9 cellular contexts compared by ENCODE assay signal in genomic region chr5:15383469-15383868, GRCh38.
DNase-seq lines count a peak whose midpoint lies in the region; ATAC-seq, FAIRE-seq and TF ChIP-seq lines count a peak whose summit lies in the region.
"Had no signal": no experiment of that assay in that cellular context is flagged by ENCODE, and none has a peak within 500 bp of the region (broad histone marks: within the 10 kb centered on the region; RNA-seq: fewer than 3 reads in every experiment).

No MANE protein-coding gene starts in this region.

- no peak overlapping the region for H3K27ac Mint-ChIP-seq in activated CD8-positive, alpha-beta T cell treated with anti-CD3 and anti-CD28 coated beads for 36 hours
- H3K27ac Mint-ChIP-seq: activated T-helper 1 cell treated with anti-CD3 and anti-CD28 coated beads, Interleukin-12 subunit alpha, Interleukin-12 subunit beta, Interleukin-2, Interleukin-4 antibody, amounts not matched to agents 30 ng/mL and 10 ng/mL and 1 ng/mL, durations not matched to agents 14 hours and 24 hours and 36 hours had no signal

- no peaks in the 10 kb centered on the region for H3K4me1 Mint-ChIP-seq in activated CD8-positive, alpha-beta T cell treated with anti-CD3 and anti-CD28 coated beads for 36 hours (ENCODE audit: low read depth)

- H3K9me3 ChIP-seq in GM12878 (replicated peaks; ENCODE audit: control insufficient read depth, insufficient read depth, low read length) (no peaks in the 10 kb centered on the region), mesenchymal stem cell (ENCODE audit: control insufficient read depth, low read length) (no peaks in the 10 kb centered on the region), kidney (ENCODE audit: control insufficient read depth in 1 of 2, low read length in 2 of 2) (no peaks in the 10 kb centered on the region)

- in situ Hi-C loops in GM12878 (cut with MboI), result no loop called here

- H3K9ac ChIP-seq in GM12878 (ENCODE audit: control insufficient read depth, insufficient read depth, low read length) (no peak overlapping the region), mesenchymal stem cell (ENCODE audit: low read length) (no peak overlapping the region), kidney (ENCODE audit: low read length in 2 of 2) (no peak overlapping the region)

- RAD21 ChIA-PET in GM12878 (lab: Charles Lee; ENCODE audit: unreplicated experiment), result no interaction called here

- SMC1A ChIA-PET in GM12878 (lab: Charles Lee; ENCODE audit: uncharacterized antibody, unreplicated experiment), result no interaction called here

- no peaks in the 10 kb centered on the region for H3K27me3 ChIP-seq in GM12878 (replicated peaks in 1 of 2; ENCODE audit: control insufficient read depth in 2 of 2, insufficient read depth in 2 of 2, low read length in 1 of 2)
- peaks cover 0 to 3% of the 10 kb centered on the region in 2 experiments for H3K27me3 ChIP-seq in mesenchymal stem cell (ENCODE audit: control insufficient read depth in 1 of 2, insufficient read depth in 1 of 2, low read length in 2 of 2)

- no peak overlapping the region for H4K91ac ChIP-seq in mesenchymal stem cell (ENCODE audit: low read length)

- H2AK5ac ChIP-seq in mesenchymal stem cell (ENCODE audit: low read length, severe bottlenecking), result no peak overlapping the region

- TF ChIP-seq RAD21 in GM12878 (IDR thresholded peaks at IDR 0.05; ENCODE audit: insufficient read depth, low read depth, low read length), result peak; percentile 88

- no peaks in the 10 kb centered on the region for H3K36me3 Mint-ChIP-seq in activated CD8-positive, alpha-beta T cell treated with anti-CD3 and anti-CD28 coated beads for 36 hours (ENCODE audit: low read depth)

- H3K9me3 Mint-ChIP-seq in activated CD8-positive, alpha-beta T cell treated with anti-CD3 and anti-CD28 coated beads for 36 hours, result no peaks in the 10 kb centered on the region

- ATAC-seq in GM12878, result no peak
- ATAC-seq in activated CD8-positive, alpha-beta T cell treated with anti-CD3 and anti-CD28 coated beads for 36 hours, result no peak

- H3K79me1 ChIP-seq in mesenchymal stem cell (replicated peaks; ENCODE audit: low read length, poor library complexity, severe bottlenecking), result no peaks in the 10 kb centered on the region

- no peak overlapping the region for H2BK5ac ChIP-seq in mesenchymal stem cell (ENCODE audit: low read depth, low read length, poor library complexity, severe bottlenecking)

- H3K36me3 ChIP-seq in GM12878 (ENCODE audit: control insufficient read depth in 2 of 2, insufficient read depth in 2 of 2, low read length in 1 of 2), result no peaks in the 10 kb centered on the region
- no peaks in the 10 kb centered on the region for H3K36me3 ChIP-seq in mesenchymal stem cell (ENCODE audit: control insufficient read depth in 1 of 2, insufficient read depth in 2 of 2, low read depth in 1 of 2, low read length in 2 of 2)
- no peaks in the 10 kb centered on the region for H3K36me3 ChIP-seq in kidney (ENCODE audit: control insufficient read depth in 1 of 2, insufficient read depth in 2 of 2, low read length in 2 of 2)

- 6% methylated on average over 1 of the region's 1 CpG for WGBS in GM12878 (ENCODE audit: insufficient coverage, insufficient replicate concordance, low lambda C conversion rate, missing lambda C conversion rate)
- WGBS in mesenchymal stem cell, result 18% methylated on average over 1 of the region's 1 CpG

- H4K20me1 ChIP-seq in GM12878 (ENCODE audit: control insufficient read depth, insufficient read depth), result no peaks in the 10 kb centered on the region

- no peak overlapping the region for H3K18ac ChIP-seq in mesenchymal stem cell (ENCODE audit: low read depth in 1 of 2, low read length in 2 of 2)

- H2AFZ ChIP-seq in GM12878 (ENCODE audit: control insufficient read depth, low read depth, low read length) (no peak overlapping the region), mesenchymal stem cell (ENCODE audit: low read depth, low read length) (no peak overlapping the region)

- POLR2A ChIA-PET in GM12878 (lab: Charles Lee), result no interaction called here
- POLR2A ChIA-PET in activated CD8-positive, alpha-beta T cell treated with anti-CD3 and anti-CD28 coated beads for 36 hours (lab: Charles Lee), result no interaction called here

- CTCF ChIA-PET in GM12878 (lab: Yijun Ruan, JAX), result interaction anchor here (0.9 to 1.0 kb wide), 2 partner anchors 21 to 407 kb away, joined by 3 to 4 read pairs; no protein-coding TSS in a partner anchor
- CTCF ChIA-PET in activated CD8-positive, alpha-beta T cell treated with anti-CD3 and anti-CD28 coated beads for 36 hours (lab: Charles Lee), result no interaction called here

- intact Hi-C loops in GM12878 (cut with micrococcal nuclease; ENCODE audit: unreplicated experiment), result no loop called here
- intact Hi-C loops in kidney (cut with DNase I), result no loop called here
- intact Hi-C loops in activated CD8-positive, alpha-beta T cell treated with anti-CD3 and anti-CD28 coated beads for 36 hours (cut with micrococcal nuclease), result no loop called here

- H3K4me3 ChIP-seq in GM12878 (no peak overlapping the region), mesenchymal stem cell (ENCODE audit: insufficient read depth in 1 of 2, low read depth in 1 of 2, low read length in 2 of 2) (no peak overlapping the region), kidney (ENCODE audit: low read length in 2 of 2) (no peak overlapping the region)

- peak in 1 of 3 experiments; percentile 22; a peak in 1 of 6 replicates for TF ChIP-seq CTCF in GM12878 (IDR thresholded peaks at IDR 0.05 in 2 of 3, conservative IDR thresholded peaks at IDR 0.05 in 1 of 3; ENCODE audit: control insufficient read depth in 2 of 3, extremely low read depth in 1 of 3, insufficient read depth in 1 of 3, low read depth in 3 of 3, low read length in 3 of 3)
- TF ChIP-seq CTCF in kidney (IDR thresholded peaks at IDR 0.05; ENCODE audit: borderline replicate concordance, extremely low read depth, insufficient read depth), result no peak
- no peak for TF ChIP-seq CTCF in activated CD8-positive, alpha-beta T cell treated with anti-CD3 and anti-CD28 coated beads for 36 hours (IDR thresholded peaks at IDR 0.05)

- H2BK120ac ChIP-seq in mesenchymal stem cell (ENCODE audit: low read depth, low read length), result no peak overlapping the region

- H3K27ac ChIP-seq in GM12878 (ENCODE audit: control insufficient read depth, insufficient read depth) (no peak overlapping the region), mesenchymal stem cell (ENCODE audit: low read length, poor library complexity, severe bottlenecking) (no peak overlapping the region), kidney (ENCODE audit: low read depth in 2 of 2, low read length in 2 of 2) (no peak overlapping the region)

- no peaks in the 10 kb centered on the region for H3K79me2 ChIP-seq in GM12878 (ENCODE audit: control insufficient read depth, insufficient read depth, low read length)

- TF ChIP-seq EP300 in GM12878 (IDR thresholded peaks at IDR 0.05; ENCODE audit: borderline replicate concordance in 1 of 2, control insufficient read depth in 1 of 2, low read depth in 2 of 2, low read length in 2 of 2), result no peak

- FAIRE-seq in GM12878 (lab: Jason Lieb, UNC), result no peak
- FAIRE-seq in kidney (lab: Jason Lieb, UNC), result no peak

- H2BK15ac ChIP-seq in mesenchymal stem cell (ENCODE audit: low read depth, poor library complexity, severe bottlenecking), result no peak overlapping the region

- peak; percentile 51 for DNase-seq in DMS153 (lab: John Stamatoyannopoulos, UW)
- DNase-seq in NCI-H2081 treated with DMSO at 0.1 percent for 48 hours (lab: John Stamatoyannopoulos, UW), result peak; percentile 27
- DNase-seq in GM12878 (ENCODE audit: low read depth, low spot score), result no peak
- peak; percentile 8 for DNase-seq in mesenchymal stem cell
- DNase-seq in kidney, result no peak
- no peak for DNase-seq in stimulated activated naive CD4-positive, alpha-beta T cell (lab: John Stamatoyannopoulos, UW)
- no peak for DNase-seq in activated effector memory CD4-positive, alpha-beta T cell treated with Interleukin-2 at 50 U/mL for 16 hours
- no peak for DNase-seq in activated CD8-positive, alpha-beta T cell treated with anti-CD3 and anti-CD28 coated beads for 36 hours

- no peak overlapping the region for H4K8ac ChIP-seq in mesenchymal stem cell (ENCODE audit: low read length)

- no peak overlapping the region for H3K14ac ChIP-seq in mesenchymal stem cell (ENCODE audit: low read length in 2 of 2)

- no peak overlapping the region for H3K4me2 ChIP-seq in GM12878 (ENCODE audit: control insufficient read depth, insufficient read depth)
- no peak overlapping the region for H3K4me2 ChIP-seq in mesenchymal stem cell (ENCODE audit: low read length, poor library complexity, severe bottlenecking)

- no peak overlapping the region for H2BK12ac ChIP-seq in mesenchymal stem cell (ENCODE audit: low read length in 2 of 2)

- H3K4ac ChIP-seq in mesenchymal stem cell (ENCODE audit: low read depth in 1 of 2, low read length in 2 of 2), result no peak overlapping the region

- H3K23ac ChIP-seq in mesenchymal stem cell (ENCODE audit: low read length in 2 of 2), result no peak overlapping the region

- H3K27me3 Mint-ChIP-seq in activated CD8-positive, alpha-beta T cell treated with anti-CD3 and anti-CD28 coated beads for 36 hours, result no peaks in the 10 kb centered on the region

- no TSS peak for BruUV-seq in GM12878 (replicated peaks; lab: Mats Ljungman, UMichigan)

- no peak for TF ChIP-seq POLR2A in GM12878 (IDR thresholded peaks at IDR 0.05; ENCODE audit: low read depth, low read length)

- no peak overlapping the region for H3K4me3 Mint-ChIP-seq in activated CD8-positive, alpha-beta T cell treated with anti-CD3 and anti-CD28 coated beads for 36 hours
- H3K4me3 Mint-ChIP-seq: activated T-helper 1 cell treated with anti-CD3 and anti-CD28 coated beads, Interleukin-12 subunit alpha, Interleukin-12 subunit beta, Interleukin-2, Interleukin-4 antibody, amounts not matched to agents 30 ng/mL and 10 ng/mL and 1 ng/mL, durations not matched to agents 14 hours and 24 hours and 36 hours had no signal

- H3K4me1 ChIP-seq in GM12878 (ENCODE audit: control insufficient read depth, insufficient read depth, low read length), result no peaks in the 10 kb centered on the region
- H3K4me1 ChIP-seq in mesenchymal stem cell (ENCODE audit: control insufficient read depth, insufficient read depth, low read depth, low read length), result no peaks in the 10 kb centered on the region
- H3K4me1 ChIP-seq in kidney (ENCODE audit: control insufficient read depth in 1 of 2, insufficient read depth in 1 of 2, low read depth in 1 of 2, low read length in 2 of 2), result no peaks in the 10 kb centered on the region

TF ChIP-seq in GM12878, 131 proteins besides CTCF, POLR2A, EP300 and RAD21:
- TF ChIP-seq NRF1 (conservative IDR thresholded peaks at IDR 0.05; ENCODE audit: low read depth, low read length) (no peak), SMC3 (IDR thresholded peaks at IDR 0.05; ENCODE audit: borderline replicate concordance, low read length) (peak; percentile 9; the same call in 1 of the 2 replicates)
TF ChIP-seq in GM12878: peak in this region for 1.

Comparison
In these comparisons a context has a peak if more than half of its experiments do, and no peak if none do; other contexts are left out.
1. DNase-seq: peak in DMS153 (single experiment), NCI-H2081 treated with DMSO at 0.1 percent for 48 hours (single experiment) and mesenchymal stem cell (single experiment); none in GM12878 (single experiment), kidney (single experiment), stimulated activated naive CD4-positive, alpha-beta T cell (0 of 6), activated effector memory CD4-positive, alpha-beta T cell treated with Interleukin-2 at 50 U/mL for 16 hours (single experiment) and activated CD8-positive, alpha-beta T cell treated with anti-CD3 and anti-CD28 coated beads for 36 hours (single experiment).